Comparison of ENCODE assay signal across 1 cellular context in the genomic region with DNA sequence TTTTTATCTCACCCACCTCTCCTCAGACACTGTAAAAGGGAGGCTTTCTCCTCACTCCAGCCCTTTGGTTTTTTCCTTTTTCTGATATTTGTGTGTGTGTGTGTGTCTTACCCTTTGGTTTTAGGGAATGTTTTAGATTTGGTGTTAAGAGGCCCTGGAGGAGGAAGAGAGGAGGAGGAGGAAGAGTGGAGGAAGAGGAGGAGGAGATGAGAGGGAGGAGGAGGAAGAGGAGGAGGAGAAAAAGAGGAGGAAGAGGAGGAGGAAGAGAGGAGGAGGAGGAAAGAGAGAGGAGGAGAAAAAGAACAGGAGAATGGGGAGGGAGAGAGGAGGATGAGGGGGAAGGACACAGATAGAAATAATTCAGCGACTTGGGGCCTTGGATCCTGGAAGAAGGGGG.
TF ChIP-seq lines count a peak whose summit lies in the region.

No MANE protein-coding gene starts in this region.

TF ChIP-seq in neural cell, 6 proteins besides CTCF, POLR2A, EP300 and RAD21 (continued from another document):
- TF ChIP-seq POLR2AphosphoS5 (IDR thresholded peaks at IDR 0.05) = no peak
